ENCODE assay signal across 1 cellular context in the genomic region with DNA sequence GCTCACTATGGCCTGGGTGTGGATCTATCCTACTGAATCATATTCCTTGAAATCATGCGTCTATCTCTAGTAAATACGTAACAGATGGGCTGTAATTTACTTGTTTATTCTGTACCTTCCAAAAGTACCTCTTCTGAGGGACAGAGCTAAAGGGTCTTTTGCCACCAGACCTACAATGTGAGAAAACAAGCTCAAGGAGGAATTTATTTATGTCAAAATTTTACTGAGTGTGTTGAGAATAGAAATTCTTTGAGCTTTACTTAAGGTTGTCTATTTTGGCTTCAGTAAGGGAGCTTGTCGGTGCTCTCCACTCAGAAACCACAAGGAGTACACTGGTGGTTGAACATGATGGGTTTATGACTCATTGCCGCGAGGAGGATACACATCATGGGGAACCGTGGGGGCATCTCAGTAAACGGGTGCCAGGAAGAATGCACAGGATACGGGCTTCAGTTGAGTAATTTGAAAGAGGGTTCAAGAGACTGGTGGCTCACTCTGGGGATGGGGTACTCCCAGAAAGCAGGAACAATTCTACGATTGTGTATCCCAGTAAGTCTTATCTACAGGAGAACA.
TF ChIP-seq lines count a peak whose summit lies in the region.

No MANE protein-coding gene starts in this region.

TF ChIP-seq in SK-N-SH, 30 proteins besides CTCF, POLR2A, EP300 and RAD21 (continued from another document):
- TF ChIP-seq ZBTB33 (IDR thresholded peaks at IDR 0.05; ENCODE audit: borderline replicate concordance, low read depth) (no peak), TCF12 (IDR thresholded peaks at IDR 0.05) (peak; percentile 17; the same call in 1 of the 2 replicates)
TF ChIP-seq in SK-N-SH: peak in this region for 3.
